Comparison of ENCODE assay signal across 10 cellular contexts in the genomic region with DNA sequence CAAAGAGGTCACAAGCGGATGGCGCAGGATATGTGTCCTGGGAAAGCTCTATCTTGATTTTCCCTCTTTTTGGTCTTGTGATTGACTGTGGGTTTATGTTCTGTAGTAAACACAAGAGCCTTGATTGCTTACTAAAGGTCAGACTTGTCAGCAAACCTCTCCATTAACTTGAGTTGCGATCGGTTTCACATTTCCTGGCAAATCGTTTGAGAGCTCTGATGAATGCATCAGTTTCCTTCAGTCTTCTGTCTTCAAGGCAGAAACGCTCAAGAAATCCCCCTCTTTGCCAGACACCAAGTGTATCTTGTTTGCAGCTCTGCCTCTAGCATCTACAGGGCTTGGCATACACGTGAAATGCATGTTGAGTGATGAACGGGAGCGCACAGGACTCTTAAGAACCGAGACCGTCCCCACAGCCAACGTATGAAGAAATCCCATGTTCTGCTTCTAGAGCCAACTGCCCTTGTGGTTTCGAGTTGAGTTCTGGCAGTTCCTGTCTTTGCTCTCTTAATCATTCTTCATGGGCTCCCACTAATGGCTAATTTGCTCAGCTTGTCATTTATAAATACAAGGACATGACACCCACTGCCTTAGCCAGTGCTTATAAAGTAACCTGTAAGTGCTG.
DNase-seq lines count a peak whose midpoint lies in the region; ATAC-seq, FAIRE-seq and TF ChIP-seq lines count a peak whose summit lies in the region.
"Had no signal": no experiment of that assay in that cellular context is flagged by ENCODE, and none has a peak within 500 bp of the region (broad histone marks: within the 10 kb centered on the region; RNA-seq: fewer than 3 reads in every experiment).

No MANE protein-coding gene starts in this region.

- no peak for FAIRE-seq in astrocyte (lab: Jason Lieb, UNC)

- H3K36me3 Mint-ChIP-seq in astrocyte (ENCODE audit: low read depth, unreplicated experiment), result no peaks in the 10 kb centered on the region
- peaks cover 0 to 16% (median 8%) of the 10 kb centered on the region in 5 donors for H3K36me3 Mint-ChIP-seq in naive thymus-derived CD4-positive, alpha-beta T cell

- TF ChIP-seq CTCF in HL-60 (IDR thresholded peaks at IDR 0.05; ENCODE audit: insufficient read depth, low read length) (no peak), astrocyte (IDR thresholded peaks at IDR 0.05; ENCODE audit: insufficient read depth, low read depth, low read length) (no peak), ascending aorta (IDR thresholded peaks at IDR 0.05) (no peak)

- POLR2A ChIA-PET in naive thymus-derived CD4-positive, alpha-beta T cell (lab: Charles Lee), result no interaction called here

- intact Hi-C loops in naive thymus-derived CD4-positive, alpha-beta T cell (cut with micrococcal nuclease), result no loop called here
- intact Hi-C loops in ascending aorta (cut with DNase I), result no loop called here

- H3K27ac ChIP-seq in HL-60 (replicated peaks), result peak overlapping the region; percentile 13
- no peak overlapping the region for H3K27ac ChIP-seq in astrocyte (ENCODE audit: low read depth, low read length)
- peak overlapping the region; percentile 19 for H3K27ac ChIP-seq in naive thymus-derived CD4-positive, alpha-beta T cell (ENCODE audit: low read depth, low read length)
- no peak overlapping the region for H3K27ac ChIP-seq in ascending aorta
- H3K27ac ChIP-seq: right lobe of liver had no signal

- H2AFZ ChIP-seq in astrocyte (ENCODE audit: low read depth, low read length), result no peak overlapping the region

- H3K79me2 ChIP-seq in astrocyte (ENCODE audit: insufficient read depth, low read length), result no peaks in the 10 kb centered on the region

- ATAC-seq in naive thymus-derived CD4-positive, alpha-beta T cell, result peak; percentile 61
- ATAC-seq in GM19035 (IDR thresholded peaks at IDR 0.05; ENCODE audit: unreplicated experiment) (no peak), GM19328 (IDR thresholded peaks at IDR 0.05; ENCODE audit: unreplicated experiment) (no peak)

- no peaks in the 10 kb centered on the region for H3K27me3 Mint-ChIP-seq in astrocyte (ENCODE audit: low read depth, unreplicated experiment)
- no peaks in the 10 kb centered on the region for H3K27me3 Mint-ChIP-seq in naive thymus-derived CD4-positive, alpha-beta T cell

- no peak overlapping the region for H3K27ac Mint-ChIP-seq in astrocyte (ENCODE audit: unreplicated experiment)
- peak overlapping the region in 8 of 9 donors; percentile 61 to 93 (median 76) for H3K27ac Mint-ChIP-seq in naive thymus-derived CD4-positive, alpha-beta T cell

- peak overlapping the region; percentile 22 for H3K4me2 ChIP-seq in astrocyte (ENCODE audit: low read length)

- no peaks in the 10 kb centered on the region for H3K4me1 ChIP-seq in astrocyte (ENCODE audit: insufficient read depth, low read length)
- H3K4me1 ChIP-seq in naive thymus-derived CD4-positive, alpha-beta T cell (ENCODE audit: control insufficient read depth in 2 of 2, insufficient read depth in 2 of 2, low read length in 2 of 2), result peaks cover 4 to 8% of the 10 kb centered on the region in 2 donors
- H3K4me1 ChIP-seq in ascending aorta, result no peaks in the 10 kb centered on the region
- H3K4me1 ChIP-seq: right lobe of liver had no signal

- no peaks in the 10 kb centered on the region for H3K9me3 Mint-ChIP-seq in astrocyte (ENCODE audit: unreplicated experiment)
- peaks cover 0 to 6% (median 0%) of the 10 kb centered on the region in 11 donors for H3K9me3 Mint-ChIP-seq in naive thymus-derived CD4-positive, alpha-beta T cell

- DNase-seq in Ammon's horn (ENCODE audit: low spot score) (peak; percentile 40), HL-60 (ENCODE audit: low read depth in 1 of 2, low spot score in 1 of 2) (peak; percentile 39 to 80), astrocyte (ENCODE audit: low read depth) (peak; percentile 64), ascending aorta (ENCODE audit: low spot score in 2 of 2) (no peak)
- peak in 1 of 9 donors; percentile 10 for DNase-seq in naive thymus-derived CD4-positive, alpha-beta T cell
- no peak for DNase-seq in activated CD4-positive, alpha-beta T cell treated with anti-CD3 and anti-CD28 coated beads for 48 hours
- DNase-seq: NCI-H446, right lobe of liver had no signal

- no peak overlapping the region for H3K4me3 Mint-ChIP-seq in astrocyte (ENCODE audit: unreplicated experiment)
- H3K4me3 Mint-ChIP-seq in naive thymus-derived CD4-positive, alpha-beta T cell, result peak overlapping the region; percentile 26 to 80 (median 58)

- peak overlapping the region; percentile 15 for H3K4me3 ChIP-seq in HL-60 (replicated peaks; ENCODE audit: insufficient read depth, low read length)
- no peak overlapping the region for H3K4me3 ChIP-seq in astrocyte (ENCODE audit: insufficient read depth, low read depth, low read length)
- H3K4me3 ChIP-seq in naive thymus-derived CD4-positive, alpha-beta T cell (ENCODE audit: low read length), result no peak overlapping the region
- no peak overlapping the region for H3K4me3 ChIP-seq in ascending aorta
- H3K4me3 ChIP-seq: right lobe of liver had no signal

- CTCF ChIA-PET in naive thymus-derived CD4-positive, alpha-beta T cell (lab: Charles Lee), result no interaction called here

- H4K20me1 ChIP-seq in astrocyte (ENCODE audit: insufficient read depth, low read length), result no peaks in the 10 kb centered on the region

- H3K4me1 Mint-ChIP-seq in astrocyte (ENCODE audit: low read depth, unreplicated experiment), result peaks cover 10% of the 10 kb centered on the region
- peaks cover 26 to 88% (median 72%) of the 10 kb centered on the region in 7 donors for H3K4me1 Mint-ChIP-seq in naive thymus-derived CD4-positive, alpha-beta T cell

- H3K9me3 ChIP-seq in astrocyte (ENCODE audit: insufficient read depth, low read depth, low read length) (peaks cover 3% of the 10 kb centered on the region), ascending aorta (no peaks in the 10 kb centered on the region)
- H3K9me3 ChIP-seq in naive thymus-derived CD4-positive, alpha-beta T cell (ENCODE audit: control insufficient read depth in 2 of 3, low read length in 3 of 3), result no peaks in the 10 kb centered on the region
- H3K9me3 ChIP-seq: right lobe of liver had no signal

- no peaks in the 10 kb centered on the region for H3K36me3 ChIP-seq in astrocyte (ENCODE audit: insufficient read depth, low read length)
- H3K36me3 ChIP-seq in naive thymus-derived CD4-positive, alpha-beta T cell (ENCODE audit: control insufficient read depth in 2 of 3, insufficient read depth in 3 of 3, low read length in 3 of 3), result no peaks in the 10 kb centered on the region
- no peaks in the 10 kb centered on the region for H3K36me3 ChIP-seq in ascending aorta
- H3K36me3 ChIP-seq: right lobe of liver had no signal

- no peaks in the 10 kb centered on the region for H3K27me3 ChIP-seq in HL-60 (ENCODE audit: insufficient read depth, poor library complexity, severe bottlenecking)
- no peaks in the 10 kb centered on the region for H3K27me3 ChIP-seq in astrocyte (ENCODE audit: insufficient read depth, low read length)
- no peaks in the 10 kb centered on the region for H3K27me3 ChIP-seq in naive thymus-derived CD4-positive, alpha-beta T cell (ENCODE audit: control insufficient read depth in 2 of 2, insufficient read depth in 2 of 2, low read length in 2 of 2)
- no peaks in the 10 kb centered on the region for H3K27me3 ChIP-seq in ascending aorta
- H3K27me3 ChIP-seq: right lobe of liver had no signal

- no peak overlapping the region for H3K9ac ChIP-seq in astrocyte (ENCODE audit: low read length)

Comparison
In these comparisons a context has a peak if more than half of its experiments do, and no peak if none do; other contexts are left out.
1. DNase-seq: peak in Ammon's horn (single experiment), HL-60 (2 of 2) and astrocyte (single experiment); none in ascending aorta (0 of 2) and activated CD4-positive, alpha-beta T cell treated with anti-CD3 and anti-CD28 coated beads for 48 hours (single experiment).
2. H3K27ac ChIP-seq: peak in HL-60 (single experiment) and naive thymus-derived CD4-positive, alpha-beta T cell (single experiment); none in astrocyte (single experiment) and ascending aorta (0 of 2).